2 cellular contexts compared by ENCODE assay signal in genomic region chr22:22460635-22461034, GRCh38.
TF ChIP-seq lines count a peak whose summit lies in the region.

No MANE protein-coding gene starts in this region.

TF ChIP-seq in HCT116, 20 proteins besides CTCF, POLR2A, EP300 and RAD21:
- TF ChIP-seq TCF7L2 (IDR thresholded peaks at IDR 0.05; ENCODE audit: borderline replicate concordance, extremely low read depth, insufficient read depth, insufficient read length) (no peak), SP1 (IDR thresholded peaks at IDR 0.05; ENCODE audit: low read depth) (no peak), YY1 (IDR thresholded peaks at IDR 0.05; ENCODE audit: extremely low read depth, insufficient replicate concordance, low read depth, low read length) (no peak), ZFX (IDR thresholded peaks at IDR 0.05) (no peak), POLR2AphosphoS5 (IDR thresholded peaks at IDR 0.05; ENCODE audit: low read depth, low read length) (no peak), SIN3A (IDR thresholded peaks at IDR 0.05; ENCODE audit: low read depth) (no peak), ZNF274 (IDR thresholded peaks at IDR 0.05; ENCODE audit: low read depth, low read length) (no peak), EZH2phosphoT487 (IDR thresholded peaks at IDR 0.05; ENCODE audit: borderline replicate concordance) (no peak), CEBPB (IDR thresholded peaks at IDR 0.05; ENCODE audit: low read depth) (no peak)
TF ChIP-seq in HCT116: peak in this region for 0.

TF ChIP-seq in HepG2, 621 proteins besides CTCF, POLR2A, EP300 and RAD21:
- no peak for TF ChIP-seq ZNF740 (CRISPR knock-in tag; IDR thresholded peaks at IDR 0.05)
- peak; percentile 28; the same call in 1 of the 2 replicates for TF ChIP-seq STAG1 (CRISPR knock-in tag; IDR thresholded peaks at IDR 0.05)
